Comparison of ENCODE assay signal across 22 cellular contexts in the genomic region with DNA sequence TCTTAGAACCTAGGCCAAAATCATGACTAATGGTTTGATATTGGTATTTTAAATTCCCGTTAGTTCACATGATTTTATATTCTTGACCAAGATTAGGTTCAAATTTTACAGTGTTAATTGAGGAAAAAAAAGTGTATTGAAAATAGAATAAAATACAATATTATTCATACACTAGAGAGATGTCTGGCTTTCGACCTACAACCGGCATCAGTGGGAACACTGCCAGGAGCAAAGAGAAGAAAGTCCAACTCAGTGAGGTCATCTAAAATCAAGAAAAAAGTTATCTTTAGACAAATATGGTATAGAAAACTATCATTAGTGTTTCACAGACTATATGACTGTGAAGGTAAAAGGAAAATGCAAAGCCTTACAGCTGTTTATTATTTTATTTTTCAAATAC.
DNase-seq lines count a peak whose midpoint lies in the region; ATAC-seq and TF ChIP-seq lines count a peak whose summit lies in the region.
"Had no signal": no experiment of that assay in that cellular context is flagged by ENCODE, and none has a peak within 500 bp of the region (broad histone marks: within the 10 kb centered on the region; RNA-seq: fewer than 3 reads in every experiment).

No MANE protein-coding gene starts in this region.

- H3K27ac ChIP-seq in psoas muscle = no peak overlapping the region
- no peak overlapping the region for H3K27ac ChIP-seq in substantia nigra (ENCODE audit: low read depth, low read length, poor library complexity, severe bottlenecking)

- intact Hi-C loops in psoas muscle (cut with DNase I) = no loop called here

- no peak overlapping the region for H3K4me3 ChIP-seq in choroid plexus epithelial cell (ENCODE audit: low read depth, low read length)
- no peak overlapping the region for H3K4me3 ChIP-seq in psoas muscle

- no peaks in the 10 kb centered on the region for H3K27me3 ChIP-seq in psoas muscle (ENCODE audit: insufficient read depth in 3 of 3, low read length in 2 of 3)

- ATAC-seq in psoas muscle = no peak
- ATAC-seq: Panc1 had no signal

- DNase-seq in EH (ENCODE audit: low read depth) = peak; percentile 13
- peak; percentile 24 for DNase-seq in amniotic epithelial cell (ENCODE audit: low read depth)
- peak; percentile 69 for DNase-seq in choroid plexus epithelial cell (ENCODE audit: low read depth)
- peak; percentile 78 for DNase-seq in iris pigment epithelial cell (ENCODE audit: low read depth)
- DNase-seq in psoas muscle = no peak
- DNase-seq in substantia nigra (lab: John Stamatoyannopoulos, UW) = no peak
- no peak for DNase-seq in glomerular visceral epithelial cell (ENCODE audit: extremely low spot score)
- DNase-seq in GM03348 (ENCODE audit: low spot score) = no peak
- DNase-seq: 8988T; Calu3; CD4-positive, alpha-beta memory T cell; DMS79 treated with DMSO at 0.1 percent for 48 hours; GDM1; HFFc6; Karpas-422; MM.1S; NCI-H1105; NCI-H1694; NCI-H2107; NCI-H2227 treated with DMSO at 0.1 percent for 48 hours; NCI-H524 treated with DMSO at 0.1 percent for 48 hours had no signal

- TF ChIP-seq CTCF in choroid plexus epithelial cell (conservative IDR thresholded peaks at IDR 0.05; ENCODE audit: low read depth, low read length) (no peak), psoas muscle (IDR thresholded peaks at IDR 0.05) (no peak)

- no peaks in the 10 kb centered on the region for H3K9me3 ChIP-seq in psoas muscle

- no peaks in the 10 kb centered on the region for H3K4me1 ChIP-seq in psoas muscle

- H3K36me3 ChIP-seq in psoas muscle (ENCODE audit: insufficient read depth in 1 of 2, low read depth in 1 of 2) = peaks cover 0 to 40% of the 10 kb centered on the region in 2 donors

- 55 to 76% (median 72%) methylated on average over 3 of the region's 3 CpGs for WGBS in psoas muscle, 3 donors

Comparison
In these comparisons a context has a peak if more than half of its experiments do, and no peak if none do; other contexts are left out.
1. DNase-seq: peak in EH (single experiment), amniotic epithelial cell (single experiment), choroid plexus epithelial cell (single experiment) and iris pigment epithelial cell (single experiment); none in psoas muscle (0 of 2), substantia nigra (0 of 49), glomerular visceral epithelial cell (single experiment) and GM03348 (single experiment).